Comparison of ENCODE assay signal across 30 cellular contexts in genomic region chr6:33558801-33559200, GRCh38.
"Had no signal": no experiment of that assay in that cellular context is flagged by ENCODE, and none has a peak within 500 bp of the region (broad histone marks: within the 10 kb centered on the region; RNA-seq: fewer than 3 reads in every experiment).

No MANE protein-coding gene starts in this region.

- H3K36me3 Mint-ChIP-seq: neural progenitor cell, type B pancreatic cell had no signal

- H2AFZ ChIP-seq: neural progenitor cell, parathyroid adenoma had no signal

- H3K27me3 ChIP-seq: neural progenitor cell, ovary, spleen, suprapubic skin, testis, tibial artery, transverse colon, upper lobe of right lung, uterus had no signal

- DNase-seq: naive thymus-derived CD4-positive, alpha-beta T cell; occipital lobe; ovary; psoas muscle; right cardiac atrium; spleen; stimulated activated CD4-positive, alpha-beta T cell treated with anti-CD3 and anti-CD28 coated beads, Interleukin-12 subunit alpha, Interleukin-12 subunit beta, amount 100 ng/mL, for 4 hours; stimulated activated CD4-positive, alpha-beta T cell treated with anti-CD3 and anti-CD28 coated beads, Interleukin-1b, Interleukin-23, amount 100 ng/mL, for 48 hours; stimulated activated CD4-positive, alpha-beta T cell treated with anti-CD3 and anti-CD28 coated beads, Interleukin-4, amount 100 ng/mL, for 1 hour; stimulated activated CD4-positive, alpha-beta T cell treated with anti-CD3 and anti-CD28 coated beads, Interleukin-4, amount 100 ng/mL, for 4 hours; stimulated activated CD8-positive, alpha-beta memory T cell treated with anti-CD3 and anti-CD28 coated beads, Interleukin-4, amount 100 ng/mL, for 48 hours; stimulated activated naive CD4-positive, alpha-beta T cell; stimulated activated naive CD8-positive, alpha-beta T cell treated with anti-CD3 and anti-CD28 coated beads, Interleukin-15, amount 100 ng/mL, for 72 hours; stimulated activated naive CD8-positive, alpha-beta T cell treated with anti-CD3 and anti-CD28 coated beads, Interleukin-15, Interleukin-2, amounts not matched to agents 100 U/mL and 50 U/mL, for 24 hours; substantia nigra; testis; tibial artery; transverse colon; upper lobe of right lung; uterus had no signal

- H3K9ac ChIP-seq: neural progenitor cell, parathyroid adenoma had no signal

- H3K27ac ChIP-seq: neural progenitor cell, ovary, parathyroid adenoma, psoas muscle, skin epidermis, spleen, suprapubic skin, testis, tibial artery, transverse colon, upper lobe of right lung, uterus had no signal

- H3K4me3 ChIP-seq: neural progenitor cell, ovary, psoas muscle, skin epidermis, smooth muscle cell, spleen, suprapubic skin, testis, tibial artery, transverse colon, upper lobe of right lung, uterus had no signal

- H3K9me3 Mint-ChIP-seq: naive thymus-derived CD4-positive, alpha-beta T cell; stimulated activated naive CD8-positive, alpha-beta T cell treated with anti-CD3 and anti-CD28 coated beads, Interleukin-15, amount 100 ng/mL, for 72 hours; type B pancreatic cell had no signal

- ATAC-seq: naive thymus-derived CD4-positive, alpha-beta T cell; psoas muscle; right cardiac atrium; sciatic nerve; stimulated activated memory B cell treated with anti-CD40 and anti-IgM and Interleukin-4, amounts not matched to agents 10 μg/mL and 1 μg/mL and 100 μg/mL, for 72 hours; stimulated activated naive CD8-positive, alpha-beta T cell treated with anti-CD3 and anti-CD28 coated beads, Interleukin-15, amount 100 ng/mL, for 72 hours; stimulated activated naive CD8-positive, alpha-beta T cell treated with anti-CD3 and anti-CD28 coated beads, Interleukin-15, Interleukin-2, amounts not matched to agents 100 U/mL and 50 U/mL, for 24 hours; upper lobe of right lung had no signal

- H3K27ac Mint-ChIP-seq: nephron; neural progenitor cell; progenitor cell of endocrine pancreas; stimulated activated memory B cell treated with anti-CD40 and anti-IgM and Interleukin-4, amounts not matched to agents 10 μg/mL and 1 μg/mL and 100 μg/mL, for 72 hours; type B pancreatic cell had no signal

- H3K4me3 Mint-ChIP-seq: naive thymus-derived CD4-positive, alpha-beta T cell; nephron; neural progenitor cell; stimulated activated memory B cell treated with anti-CD40 and anti-IgM and Interleukin-4, amounts not matched to agents 10 μg/mL and 1 μg/mL and 100 μg/mL, for 72 hours; stimulated activated naive CD8-positive, alpha-beta T cell treated with anti-CD3 and anti-CD28 coated beads, Interleukin-15, amount 100 ng/mL, for 72 hours; type B pancreatic cell had no signal

- H3K79me2 ChIP-seq: parathyroid adenoma had no signal

- H3K4me1 Mint-ChIP-seq: nephron, neural progenitor cell had no signal

- H3K27me3 Mint-ChIP-seq: naive thymus-derived CD4-positive, alpha-beta T cell; progenitor cell of endocrine pancreas; stimulated activated memory B cell treated with anti-CD40 and anti-IgM and Interleukin-4, amounts not matched to agents 10 μg/mL and 1 μg/mL and 100 μg/mL, for 72 hours; stimulated activated naive CD8-positive, alpha-beta T cell treated with anti-CD3 and anti-CD28 coated beads, Interleukin-15, amount 100 ng/mL, for 72 hours; type B pancreatic cell had no signal

- H3K4me1 ChIP-seq: neural progenitor cell, parathyroid adenoma, psoas muscle, spleen, suprapubic skin, testis, tibial artery, transverse colon, upper lobe of right lung, uterus had no signal

- H3K36me3 ChIP-seq: neural progenitor cell, ovary, spleen, suprapubic skin, tibial artery, transverse colon, upper lobe of right lung, uterus had no signal

- H3K4me2 ChIP-seq: neural progenitor cell, smooth muscle cell had no signal

- H3K9me3 ChIP-seq: ovary, psoas muscle, spleen, suprapubic skin, testis, tibial artery, transverse colon, upper lobe of right lung, uterus had no signal
